In genomic region chr4:5052726-5053425, GRCh38 we compare ENCODE assay signal across 1 cellular context.
TF ChIP-seq lines count a peak whose summit lies in the region.

No MANE protein-coding gene starts in this region.

TF ChIP-seq in H1, 55 proteins besides CTCF, POLR2A, EP300 and RAD21:
- no peak for TF ChIP-seq PHF8 (conservative IDR thresholded peaks at IDR 0.05; ENCODE audit: low read depth, low read length)
- no peak for TF ChIP-seq CREB1 (IDR thresholded peaks at IDR 0.05)
- TF ChIP-seq GABPA (IDR thresholded peaks at IDR 0.05; ENCODE audit: borderline replicate concordance, insufficient read depth, low read length) = no peak
- no peak for TF ChIP-seq RNF2 (IDR thresholded peaks at IDR 0.05; ENCODE audit: borderline replicate concordance, low read depth, low read length, missing control alignments, poor library complexity, severe bottlenecking)
- no peak for TF ChIP-seq SIN3A (conservative IDR thresholded peaks at IDR 0.05 in 1 of 2, IDR thresholded peaks at IDR 0.05 in 1 of 2; ENCODE audit: low read depth in 1 of 2, low read length in 2 of 2)
- TF ChIP-seq CHD2 (IDR thresholded peaks at IDR 0.05; ENCODE audit: low read length) = no peak
- TF ChIP-seq SIX5 (IDR thresholded peaks at IDR 0.05; ENCODE audit: low read depth, low read length) = no peak
- no peak for TF ChIP-seq BACH1 (IDR thresholded peaks at IDR 0.05; ENCODE audit: low read length)
- TF ChIP-seq POU5F1 (IDR thresholded peaks at IDR 0.05; ENCODE audit: low read depth, low read length) = no peak
- TF ChIP-seq CBX8 (IDR thresholded peaks at IDR 0.05; ENCODE audit: borderline replicate concordance, low read depth, low read length) = no peak
- no peak for TF ChIP-seq HDAC2 (IDR thresholded peaks at IDR 0.05; ENCODE audit: borderline replicate concordance in 1 of 2, low read depth in 2 of 2, low read length in 2 of 2)
